In genomic region chr5:43588842-43589241, GRCh38 we compare ENCODE assay signal across 25 cellular contexts. TPM values are rescaled to one million over a fixed set of nuclear protein-coding genes. Genes with fewer than 3 reads are reported as not detected.
DNase-seq lines count a peak whose midpoint lies in the region; ATAC-seq and TF ChIP-seq lines count a peak whose summit lies in the region.
"Had no signal": no experiment of that assay in that cellular context is flagged by ENCODE, and none has a peak within 500 bp of the region (broad histone marks: within the 10 kb centered on the region; RNA-seq: fewer than 3 reads in every experiment).

No MANE protein-coding gene starts in this region.

- intact Hi-C loops in colonic mucosa (cut with DNase I), result no loop called here

- H4K8ac ChIP-seq in H9 (replicated peaks; ENCODE audit: insufficient read length, low read depth, low read length), result no peak overlapping the region

- H3K9ac ChIP-seq in H9 (ENCODE audit: extremely low read depth, insufficient read length, low read length), result no peak overlapping the region
- H3K9ac ChIP-seq in colonic mucosa (ENCODE audit: low read depth in 2 of 2, low read length in 2 of 2), result no peak overlapping the region
- H3K9ac ChIP-seq: BLaER1 had no signal

- no peak overlapping the region for H2AFZ ChIP-seq in H9 (ENCODE audit: low read length)

- no peak for TF ChIP-seq CTCF in GM12875 (IDR thresholded peaks at IDR 0.05; ENCODE audit: borderline replicate concordance, insufficient read depth, low read depth, low read length)
- TF ChIP-seq CTCF in H9 (conservative IDR thresholded peaks at IDR 0.05), result no peak
- TF ChIP-seq CTCF in RWPE2 (IDR thresholded peaks at IDR 0.05; ENCODE audit: poor library complexity, severe bottlenecking), result no peak
- no peak for TF ChIP-seq CTCF in progenitor cell of endocrine pancreas (IDR thresholded peaks at IDR 0.05; ENCODE audit: unreplicated experiment)
- TF ChIP-seq CTCF in colonic mucosa (IDR thresholded peaks at IDR 0.05), result no peak

- no peak overlapping the region for H3K14ac ChIP-seq in H9 (ENCODE audit: insufficient read depth, low read length)

- H3K23ac ChIP-seq in H9 (ENCODE audit: insufficient read length, low read depth, low read length), result no peak overlapping the region

- H2BK15ac ChIP-seq in H9 (ENCODE audit: low read depth, low read length), result peak overlapping the region; percentile 31; the same call in 1 of the 2 replicates

- H3K27me3 Mint-ChIP-seq in H9 (ENCODE audit: low read depth), result no peaks in the 10 kb centered on the region
- no peaks in the 10 kb centered on the region for H3K27me3 Mint-ChIP-seq in progenitor cell of endocrine pancreas
- no peaks in the 10 kb centered on the region for H3K27me3 Mint-ChIP-seq in activated T-cell treated with anti-CD3 and anti-CD28 coated beads, Interleukin-2, amount 50 U/mL, for 24 hours
- H3K27me3 Mint-ChIP-seq: CD4-positive, alpha-beta memory T cell; CD4-positive, CD25-positive, alpha-beta regulatory T cell; CD8-positive, alpha-beta memory T cell had no signal

- no peak overlapping the region for H3K4me2 ChIP-seq in H9 (ENCODE audit: insufficient read depth, insufficient read length, low read length)
- H3K4me2 ChIP-seq: BLaER1 had no signal

- H3K4me3 ChIP-seq in GM12875 (ENCODE audit: low read depth, low read length) (peak overlapping the region; percentile 5), RWPE2 (ENCODE audit: severe bottlenecking) (no peak overlapping the region), colonic mucosa (no peak overlapping the region)
- H3K4me3 ChIP-seq: BLaER1 had no signal

- no peaks in the 10 kb centered on the region for H3K36me3 ChIP-seq in RWPE2 (ENCODE audit: low read depth)
- H3K36me3 ChIP-seq in colonic mucosa, result no peaks in the 10 kb centered on the region
- H3K36me3 ChIP-seq: BE2C had no signal

- peaks cover 12% of the 10 kb centered on the region in 2 experiments for H3K4me1 Mint-ChIP-seq in H9
- no peaks in the 10 kb centered on the region for H3K4me1 Mint-ChIP-seq in progenitor cell of endocrine pancreas (ENCODE audit: low read depth)
- H3K4me1 Mint-ChIP-seq in activated T-cell treated with anti-CD3 and anti-CD28 coated beads, Interleukin-2, amount 50 U/mL, for 24 hours (ENCODE audit: low read depth), result no peaks in the 10 kb centered on the region
- H3K4me1 Mint-ChIP-seq: CD8-positive, alpha-beta memory T cell had no signal

- H3K27me3 ChIP-seq in H9 (ENCODE audit: insufficient read depth, low read length) (no peaks in the 10 kb centered on the region), RWPE2 (ENCODE audit: insufficient read depth, poor library complexity, severe bottlenecking) (no peaks in the 10 kb centered on the region), colonic mucosa (no peaks in the 10 kb centered on the region)
- H3K27me3 ChIP-seq: BE2C, BLaER1 had no signal

- H4K91ac ChIP-seq in H9 (ENCODE audit: insufficient read length, low read depth, low read length), result no peak overlapping the region

- no peak overlapping the region for H2BK120ac ChIP-seq in H9 (ENCODE audit: low read depth, low read length, poor library complexity, severe bottlenecking)

- H3K36me3 Mint-ChIP-seq in H9 (ENCODE audit: insufficient read depth in 1 of 3, low read depth in 3 of 3) (peaks cover 12 to 28% (median 13%) of the 10 kb centered on the region in 3 experiments), progenitor cell of endocrine pancreas (ENCODE audit: insufficient read depth) (peaks cover 8% of the 10 kb centered on the region)
- H3K36me3 Mint-ChIP-seq in activated T-cell treated with anti-CD3 and anti-CD28 coated beads, Interleukin-2, amount 50 U/mL, for 24 hours (ENCODE audit: low read depth), result peaks cover 15% of the 10 kb centered on the region

- H3K9me3 ChIP-seq in H9 (ENCODE audit: control insufficient read depth, low read depth, low read length) (peaks cover 8% of the 10 kb centered on the region), RWPE2 (ENCODE audit: severe bottlenecking) (no peaks in the 10 kb centered on the region), colonic mucosa (no peaks in the 10 kb centered on the region)
- H3K9me3 ChIP-seq: BE2C had no signal

- ATAC-seq in RWPE2 (ENCODE audit: low read depth) (0 out of 3 replicates have a peak, but pooled peaks have one; percentile 19), GM19035 (IDR thresholded peaks at IDR 0.05; ENCODE audit: unreplicated experiment) (no peak)

- DNase-seq in H9, result no peak
- no peak for DNase-seq in RWPE2 (ENCODE audit: low spot score)
- no peak for DNase-seq in progenitor cell of endocrine pancreas (ENCODE audit: low spot score, unreplicated experiment)
- no peak for DNase-seq in NCI-H526 treated with DMSO at 0.1 percent for 48 hours (lab: John Stamatoyannopoulos, UW)
- no peak for DNase-seq in colonic mucosa
- no peak for DNase-seq in activated T-cell treated with anti-CD3 and anti-CD28 coated beads, Interleukin-2, amount 50 U/mL, for 24 hours
- DNase-seq: 8988T; ACHN; BE2C; C1 segment of cervical spinal cord; CD4-positive, alpha-beta memory T cell; CD4-positive, CD25-positive, alpha-beta regulatory T cell; CD8-positive, alpha-beta memory T cell; COR-L47; DMS 273 treated with DMSO at 0.1 percent for 48 hours; DMS153; DMS53; DMS79; DND-41; EL; GDM1 had no signal

- WGBS in H9 (ENCODE audit: extremely low coverage, insufficient read length, low lambda C conversion rate), result no CpG with 5 or more reads among the region's 1 CpG

- no peak overlapping the region for H2BK12ac ChIP-seq in H9 (ENCODE audit: insufficient read length, low read depth, low read length)

- no peaks in the 10 kb centered on the region for H4K20me1 ChIP-seq in H9 (ENCODE audit: control insufficient read depth, insufficient read depth, insufficient read length)
- H4K20me1 ChIP-seq: BLaER1 had no signal

- H3K27ac ChIP-seq in H9 (ENCODE audit: insufficient read length, low read depth, low read length) (no peak overlapping the region), RWPE2 (ENCODE audit: poor library complexity, severe bottlenecking) (no peak overlapping the region), colonic mucosa (no peak overlapping the region)
- H3K27ac ChIP-seq: BLaER1 had no signal

- H3K23me2 ChIP-seq in H9 (ENCODE audit: insufficient read length, low read depth, low read length, poor library complexity, severe bottlenecking), result no peaks in the 10 kb centered on the region

- H3K4ac ChIP-seq in H9 (ENCODE audit: low read depth, low read length), result no peak overlapping the region

- peaks cover 2% of the 10 kb centered on the region; the same call in 1 of the 2 replicates for H3K4me1 ChIP-seq in H9 (ENCODE audit: insufficient read depth, low read length)
- H3K4me1 ChIP-seq in RWPE2 (ENCODE audit: insufficient read depth, poor library complexity, severe bottlenecking), result no peaks in the 10 kb centered on the region
- no peaks in the 10 kb centered on the region for H3K4me1 ChIP-seq in colonic mucosa
- H3K4me1 ChIP-seq: BLaER1 had no signal

- 0 out of 2 replicates have a peak, but pooled peaks cover 2% of the 10 kb centered on the region for H3K79me2 ChIP-seq in H9 (ENCODE audit: insufficient read depth, low read length)

- H3K27ac Mint-ChIP-seq in H9 (no peak overlapping the region; a peak in 1 of 7 replicates), progenitor cell of endocrine pancreas (peak overlapping the region; percentile 47)
- H3K27ac Mint-ChIP-seq in activated T-cell treated with anti-CD3 and anti-CD28 coated beads, Interleukin-2, amount 50 U/mL, for 24 hours, result no peak overlapping the region
- H3K27ac Mint-ChIP-seq: CD4-positive, CD25-positive, alpha-beta regulatory T cell; CD8-positive, alpha-beta memory T cell had no signal

- no peak overlapping the region for H3K4me3 Mint-ChIP-seq in H9
- no peak overlapping the region for H3K4me3 Mint-ChIP-seq in progenitor cell of endocrine pancreas (ENCODE audit: low read depth)
- H3K4me3 Mint-ChIP-seq in activated T-cell treated with anti-CD3 and anti-CD28 coated beads, Interleukin-2, amount 50 U/mL, for 24 hours, result no peak overlapping the region
- H3K4me3 Mint-ChIP-seq: CD14-positive monocyte; CD4-positive, CD25-positive, alpha-beta regulatory T cell; CD8-positive, alpha-beta memory T cell had no signal

- no peak overlapping the region for H2AK5ac ChIP-seq in H9 (ENCODE audit: insufficient read length, low read length)

- no peak overlapping the region for H2BK20ac ChIP-seq in H9 (ENCODE audit: low read depth, low read length, poor library complexity, severe bottlenecking)

- H3K9me3 Mint-ChIP-seq in H9, result peaks cover 16 to 19% of the 10 kb centered on the region in 2 experiments
- H3K9me3 Mint-ChIP-seq in progenitor cell of endocrine pancreas (ENCODE audit: low read depth), result peaks cover 3% of the 10 kb centered on the region
- H3K9me3 Mint-ChIP-seq in activated T-cell treated with anti-CD3 and anti-CD28 coated beads, Interleukin-2, amount 50 U/mL, for 24 hours, result no peaks in the 10 kb centered on the region
- H3K9me3 Mint-ChIP-seq: CD8-positive, alpha-beta memory T cell had no signal

- no peaks in the 10 kb centered on the region for H3K79me1 ChIP-seq in H9 (ENCODE audit: insufficient read depth, low read depth, low read length, poor library complexity, severe bottlenecking)

- no peak overlapping the region for H4K5ac ChIP-seq in H9 (ENCODE audit: insufficient read length, low read depth, low read length)

- no peak overlapping the region for H3K18ac ChIP-seq in H9 (ENCODE audit: insufficient read length, low read depth, low read length)

- no peak overlapping the region for H3T11ph ChIP-seq in H9 (ENCODE audit: low read length)

- H3K56ac ChIP-seq in H9 (ENCODE audit: insufficient read length, low read depth, low read length), result no peak overlapping the region

- no peak overlapping the region for H2BK5ac ChIP-seq in H9 (ENCODE audit: insufficient read length, low read length)

RNA-seq across cellular contexts. Expression of gene NNT, which starts 14.1 kb away (rescaled TPM):
- total RNA-seq in H9 (2021), result 25.2 and 27.6 TPM in 2 replicates
- 65.3 and 67.3 TPM in 2 replicates for total RNA-seq in progenitor cell of endocrine pancreas
- 100 to 1,000 TPM in 1 of 2 donors, 10 to 100 TPM in 1; 81.3 to 148 TPM for total RNA-seq in colonic mucosa

RNA-seq across cellular contexts. Expression of gene PAIP1, which starts 32.0 kb away (rescaled TPM):
- total RNA-seq in H9 (2021), result 87.9 and 92.9 TPM in 2 replicates
- 124 and 135 TPM in 2 replicates for total RNA-seq in progenitor cell of endocrine pancreas
- 10 to 100 TPM; 53.1 to 65.6 TPM for total RNA-seq in colonic mucosa
